15 cellular contexts compared by ENCODE assay signal in genomic region chr9:80954521-80954920, GRCh38.
DNase-seq lines count a peak whose midpoint lies in the region; ATAC-seq and TF ChIP-seq lines count a peak whose summit lies in the region.
"Had no signal": no experiment of that assay in that cellular context is flagged by ENCODE, and none has a peak within 500 bp of the region (broad histone marks: within the 10 kb centered on the region; RNA-seq: fewer than 3 reads in every experiment).

No MANE protein-coding gene starts in this region.

- ATAC-seq in T-cell (replicated peaks in 1 of 4) = no peak
- ATAC-seq: HCT116 had no signal

- H3K9ac ChIP-seq in mammary epithelial cell (ENCODE audit: insufficient read depth, low read length) = no peak overlapping the region

- no peaks in the 10 kb centered on the region for H3K9me3 Mint-ChIP-seq in MCF 10A (ENCODE audit: unreplicated experiment)
- peaks cover 4 to 5% (median 4%) of the 10 kb centered on the region in 3 donors for H3K9me3 Mint-ChIP-seq in T-cell

- no peaks in the 10 kb centered on the region for H3K36me3 Mint-ChIP-seq in MCF 10A (ENCODE audit: insufficient read depth, unreplicated experiment)
- H3K36me3 Mint-ChIP-seq in T-cell = no peaks in the 10 kb centered on the region
- H3K36me3 Mint-ChIP-seq: CD14-positive monocyte had no signal

- H3K4me1 ChIP-seq in mammary epithelial cell (ENCODE audit: insufficient read depth, low read length) = no peaks in the 10 kb centered on the region

- CTCF ChIA-PET in mammary epithelial cell (lab: Charles Lee; ENCODE audit: low non-redundant PET) (no interaction called here), MCF 10A (lab: Yijun Ruan, JAX) (interaction anchor here (0.6 kb wide), 1 partner anchor 952 kb away, joined by 3 read pairs; no protein-coding TSS in a partner anchor), T-cell (lab: Charles Lee) (no interaction called here)

- no peak overlapping the region for H3K27ac ChIP-seq in mammary epithelial cell (ENCODE audit: insufficient read depth, low read depth, low read length)
- H3K27ac ChIP-seq: HL-60 had no signal

- H3K4me3 ChIP-seq in mammary epithelial cell (replicated peaks in 1 of 3; ENCODE audit: insufficient read depth in 1 of 3, low read depth in 2 of 3, low read length in 3 of 3) = no peak overlapping the region

- H3K4me3 Mint-ChIP-seq in MCF 10A (ENCODE audit: unreplicated experiment) (no peak overlapping the region), T-cell (no peak overlapping the region)
- H3K4me3 Mint-ChIP-seq: CD14-positive monocyte had no signal

- no peak overlapping the region for H2AFZ ChIP-seq in mammary epithelial cell (ENCODE audit: low read depth, low read length)

- dilution Hi-C loops in mammary epithelial cell (cut with HindIII; ENCODE audit: low sequenced_read_pairs) = no loop called here

- no peaks in the 10 kb centered on the region for H3K36me3 ChIP-seq in mammary epithelial cell (ENCODE audit: insufficient read depth, low read length)

- in situ Hi-C loops in mammary epithelial cell (cut with MboI; ENCODE audit: low sequenced_read_pairs in 2 of 2) = no loop called here

- intact Hi-C loops in mammary epithelial cell (cut with micrococcal nuclease) (no loop called here), MCF 10A (cut with micrococcal nuclease) (no loop called here)

- H3K79me2 ChIP-seq in mammary epithelial cell (ENCODE audit: insufficient read depth, low read length) = no peaks in the 10 kb centered on the region

- H3K27me3 ChIP-seq in mammary epithelial cell (ENCODE audit: insufficient read depth, low read length) = peaks cover 2% of the 10 kb centered on the region

- H3K4me2 ChIP-seq in mammary epithelial cell (ENCODE audit: insufficient read depth, low read depth, low read length) = no peak overlapping the region

- H4K20me1 ChIP-seq in mammary epithelial cell (ENCODE audit: insufficient read depth, low read length) = no peaks in the 10 kb centered on the region

- no TSS peak for BruUV-seq in mammary epithelial cell (replicated peaks; lab: Mats Ljungman, UMichigan)
- no TSS peak for BruUV-seq in MCF 10A (replicated peaks; lab: Mats Ljungman, UMichigan)

- DNase-seq in mammary epithelial cell (peak; percentile 22), MCF 10A (ENCODE audit: unreplicated experiment) (no peak), RPMI7951 (ENCODE audit: low read depth) (peak; percentile 9), left kidney (ENCODE audit: low read depth, low spot score) (peak; percentile 52), T-cell (no peak), NCI-H526 (lab: John Stamatoyannopoulos, UW) (no peak)
- no peak for DNase-seq in activated effector memory CD4-positive, alpha-beta T cell treated with anti-CD3 and anti-CD28 coated beads, Interleukin-2, amount 50 U/mL, for 16 hours
- DNase-seq: NCI-H1048, NCI-H1436 treated with DMSO at 0.1 percent for 48 hours, NCI-H2081, NCI-H2227 treated with DMSO at 0.1 percent for 48 hours, NCI-H526 treated with DMSO at 0.1 percent for 48 hours had no signal

- POLR2A ChIA-PET in MCF 10A (lab: Yijun Ruan, JAX) = no interaction called here
- POLR2A ChIA-PET in T-cell (lab: Charles Lee) = interaction anchor here in 1 of 2 donors (0.6 kb wide), 1 partner anchor 13 kb away, joined by 5 read pairs; no protein-coding TSS in a partner anchor

- WGBS in mammary epithelial cell (ENCODE audit: low coverage, missing lambda C conversion rate) = 62% methylated on average over 2 of the region's 2 CpGs

- H3K27me3 Mint-ChIP-seq in MCF 10A (ENCODE audit: insufficient read depth, unreplicated experiment) (no peaks in the 10 kb centered on the region), T-cell (no peaks in the 10 kb centered on the region)

- no peak overlapping the region for H3K27ac Mint-ChIP-seq in MCF 10A (ENCODE audit: low read depth, unreplicated experiment)
- no peak overlapping the region for H3K27ac Mint-ChIP-seq in T-cell
- H3K27ac Mint-ChIP-seq: CD14-positive monocyte had no signal

- no peaks in the 10 kb centered on the region for H3K9me3 ChIP-seq in mammary epithelial cell (replicated peaks; ENCODE audit: insufficient read depth, low read length)

- H3K4me1 Mint-ChIP-seq in MCF 10A (ENCODE audit: insufficient read depth, unreplicated experiment) (peaks cover 5% of the 10 kb centered on the region), T-cell (no peaks in the 10 kb centered on the region)
- H3K4me1 Mint-ChIP-seq: CD14-positive monocyte had no signal

- TF ChIP-seq CTCF in mammary epithelial cell (conservative IDR thresholded peaks at IDR 0.05 in 1 of 2, IDR thresholded peaks at IDR 0.05 in 1 of 2; ENCODE audit: extremely low read depth in 1 of 2, insufficient read depth in 1 of 2, low read depth in 1 of 2, low read length in 2 of 2) (no peak), MCF 10A (IDR thresholded peaks at IDR 0.05; ENCODE audit: unreplicated experiment) (no peak)

Comparison
In these comparisons a context has a peak if more than half of its experiments do, and no peak if none do; other contexts are left out.
1. DNase-seq: peak in mammary epithelial cell (single experiment), RPMI7951 (single experiment) and left kidney (single experiment); none in MCF 10A (single experiment), T-cell (0 of 34), NCI-H526 (0 of 2) and activated effector memory CD4-positive, alpha-beta T cell treated with anti-CD3 and anti-CD28 coated beads, Interleukin-2, amount 50 U/mL, for 16 hours (single experiment).